ENCODE assay signal across 23 cellular contexts in genomic region chr3:197338586-197338985, GRCh38. TPM values are rescaled to one million over a fixed set of nuclear protein-coding genes. Genes with fewer than 3 reads are reported as not detected.
A peak's percentile ranks its signal among the peaks of the same experiment; 100 is the strongest.
DNase-seq lines count a peak whose midpoint lies in the region; ATAC-seq and TF ChIP-seq lines count a peak whose summit lies in the region.
"Had no signal": no experiment of that assay in that cellular context is flagged by ENCODE, and none has a peak within 500 bp of the region (broad histone marks: within the 10 kb centered on the region; RNA-seq: fewer than 3 reads in every experiment).

No MANE protein-coding gene starts in this region.

- peaks cover 2% of the 10 kb centered on the region for H3K27me3 Mint-ChIP-seq in activated CD8-positive, alpha-beta T cell treated with anti-CD3 and anti-CD28 coated beads for 36 hours
- H3K27me3 Mint-ChIP-seq in activated CD8-positive, alpha-beta T cell treated with anti-CD3 and anti-CD28 coated beads, Interleukin-2, amount 10 ng/mL, durations not matched to agents 7 days and 5 days (ENCODE audit: low read depth), result no peaks in the 10 kb centered on the region
- H3K27me3 Mint-ChIP-seq in immature natural killer cell (ENCODE audit: low read depth in 3 of 3), result peaks cover 0 to 8% (median 3%) of the 10 kb centered on the region in 3 donors

- H3K9me3 Mint-ChIP-seq in activated CD8-positive, alpha-beta T cell treated with anti-CD3 and anti-CD28 coated beads for 36 hours, result no peaks in the 10 kb centered on the region
- H3K9me3 Mint-ChIP-seq in activated CD8-positive, alpha-beta T cell treated with anti-CD3 and anti-CD28 coated beads, Interleukin-2, amount 10 ng/mL, durations not matched to agents 7 days and 5 days (ENCODE audit: insufficient read depth), result no peaks in the 10 kb centered on the region
- no peaks in the 10 kb centered on the region for H3K9me3 Mint-ChIP-seq in immature natural killer cell
- H3K9me3 Mint-ChIP-seq: CD8-positive, alpha-beta T cell had no signal

- ATAC-seq in activated CD8-positive, alpha-beta T cell treated with anti-CD3 and anti-CD28 coated beads for 36 hours, result peak; percentile 37
- ATAC-seq in activated CD8-positive, alpha-beta T cell treated with anti-CD3 and anti-CD28 coated beads, Interleukin-2, amount 10 ng/mL, durations not matched to agents 7 days and 5 days, result no peak
- no peak for ATAC-seq in sciatic nerve
- no peak for ATAC-seq in activated CD4-positive, CD25-positive, alpha-beta regulatory T cell treated with anti-CD3 and anti-CD28 coated beads, Interleukin-2, amount 50 U/mL, for 24 hours
- ATAC-seq: CD8-positive, alpha-beta T cell had no signal

- DNase-seq in activated CD8-positive, alpha-beta T cell treated with anti-CD3 and anti-CD28 coated beads for 36 hours, result peak; percentile 11
- no peak for DNase-seq in activated CD8-positive, alpha-beta T cell treated with anti-CD3 and anti-CD28 coated beads, Interleukin-2, amount 10 ng/mL, durations not matched to agents 7 days and 5 days
- DNase-seq in immature natural killer cell, result peak; percentile 22 to 38 (median 30)
- peak; percentile 9 for DNase-seq in sciatic nerve (ENCODE audit: low spot score)
- DNase-seq in hepatic stellate cell (ENCODE audit: low spot score), result no peak
- DNase-seq in retina, result no peak
- DNase-seq: Caco-2; DMS 273 treated with DMSO at 0.1 percent for 48 hours; EL; GDM1; Kasumi-1; NCI-H1105; NCI-H146; NCI-H1930; NCI-H2107; NCI-H446 treated with DMSO at 0.1 percent for 48 hours; NCI-H526; NCI-H82; NK-92 treated with Interleukin-12 subunit alpha and Interleukin-12 subunit beta, amount 100 ng/mL, for 24 hours; SHP77 had no signal

- no peaks in the 10 kb centered on the region for H3K36me3 Mint-ChIP-seq in activated CD8-positive, alpha-beta T cell treated with anti-CD3 and anti-CD28 coated beads for 36 hours (ENCODE audit: low read depth)
- H3K36me3 Mint-ChIP-seq in activated CD8-positive, alpha-beta T cell treated with anti-CD3 and anti-CD28 coated beads, Interleukin-2, amount 10 ng/mL, durations not matched to agents 7 days and 5 days (ENCODE audit: low read depth), result no peaks in the 10 kb centered on the region
- H3K36me3 Mint-ChIP-seq in immature natural killer cell, result peaks cover 0 to 4% (median 0%) of the 10 kb centered on the region in 3 donors
- H3K36me3 Mint-ChIP-seq: CD8-positive, alpha-beta T cell had no signal

- no peak overlapping the region for H3K4me3 Mint-ChIP-seq in activated CD8-positive, alpha-beta T cell treated with anti-CD3 and anti-CD28 coated beads for 36 hours
- H3K4me3 Mint-ChIP-seq in activated CD8-positive, alpha-beta T cell treated with anti-CD3 and anti-CD28 coated beads, Interleukin-2, amount 10 ng/mL, durations not matched to agents 7 days and 5 days, result no peak overlapping the region
- H3K4me3 Mint-ChIP-seq in immature natural killer cell, result no peak overlapping the region
- H3K4me3 Mint-ChIP-seq: B cell; CD8-positive, alpha-beta T cell had no signal

- POLR2A ChIA-PET in activated CD8-positive, alpha-beta T cell treated with anti-CD3 and anti-CD28 coated beads for 36 hours (lab: Charles Lee), result no interaction called here
- POLR2A ChIA-PET in activated CD8-positive, alpha-beta T cell treated with anti-CD3 and anti-CD28 coated beads, Interleukin-2, amount 10 ng/mL, durations not matched to agents 7 days and 5 days (lab: Charles Lee), result no interaction called here

- no peaks in the 10 kb centered on the region for H3K4me1 Mint-ChIP-seq in activated CD8-positive, alpha-beta T cell treated with anti-CD3 and anti-CD28 coated beads for 36 hours (ENCODE audit: low read depth)
- H3K4me1 Mint-ChIP-seq in activated CD8-positive, alpha-beta T cell treated with anti-CD3 and anti-CD28 coated beads, Interleukin-2, amount 10 ng/mL, durations not matched to agents 7 days and 5 days (ENCODE audit: low read depth), result no peaks in the 10 kb centered on the region
- peaks cover 0 to 10% of the 10 kb centered on the region in 2 donors for H3K4me1 Mint-ChIP-seq in immature natural killer cell
- H3K4me1 Mint-ChIP-seq: B cell had no signal

- intact Hi-C loops in activated CD8-positive, alpha-beta T cell treated with anti-CD3 and anti-CD28 coated beads for 36 hours (cut with micrococcal nuclease), result no loop called here
- intact Hi-C loops in sciatic nerve (cut with DNase I), result no loop called here

- CTCF ChIA-PET in activated CD8-positive, alpha-beta T cell treated with anti-CD3 and anti-CD28 coated beads for 36 hours (lab: Charles Lee), result no interaction called here
- CTCF ChIA-PET in activated CD8-positive, alpha-beta T cell treated with anti-CD3 and anti-CD28 coated beads, Interleukin-2, amount 10 ng/mL, durations not matched to agents 7 days and 5 days (lab: Charles Lee), result no interaction called here

- H3K27ac Mint-ChIP-seq in activated CD8-positive, alpha-beta T cell treated with anti-CD3 and anti-CD28 coated beads for 36 hours, result no peak overlapping the region
- no peak overlapping the region for H3K27ac Mint-ChIP-seq in activated CD8-positive, alpha-beta T cell treated with anti-CD3 and anti-CD28 coated beads, Interleukin-2, amount 10 ng/mL, durations not matched to agents 7 days and 5 days
- H3K27ac Mint-ChIP-seq in immature natural killer cell, result no peak overlapping the region
- H3K27ac Mint-ChIP-seq: B cell; CD8-positive, alpha-beta T cell had no signal

- no peak for TF ChIP-seq CTCF in activated CD8-positive, alpha-beta T cell treated with anti-CD3 and anti-CD28 coated beads for 36 hours (IDR thresholded peaks at IDR 0.05)

RNA-seq across cellular contexts. Expression of gene DLG1, which starts 40.2 kb away (rescaled TPM):
- total RNA-seq in activated CD8-positive, alpha-beta T cell treated with anti-CD3 and anti-CD28 coated beads for 36 hours, result 10 to 100 TPM; 57.6 to 62.2 TPM
- total RNA-seq in activated CD8-positive, alpha-beta T cell treated with anti-CD3 and anti-CD28 coated beads, Interleukin-2, amount 10 ng/mL, durations not matched to agents 7 days and 5 days, result 10 to 100 TPM; 72.2 to 76.6 TPM
- polyA plus RNA-seq in immature natural killer cell, result 10 to 100 TPM; 16.1 to 27.3 (median 26.3) TPM
- 116 TPM for total RNA-seq in sciatic nerve

Comparison
In these comparisons a context has a peak if more than half of its experiments do, and no peak if none do; other contexts are left out.
1. DNase-seq: peak in activated CD8-positive, alpha-beta T cell treated with anti-CD3 and anti-CD28 coated beads for 36 hours (single experiment), immature natural killer cell (3 of 3) and sciatic nerve (single experiment); none in activated CD8-positive, alpha-beta T cell treated with anti-CD3 and anti-CD28 coated beads, Interleukin-2, amount 10 ng/mL, durations not matched to agents 7 days and 5 days (single experiment), hepatic stellate cell (single experiment) and retina (single experiment).